In genomic region chr16:10367616-10368188, GRCh38 we compare ENCODE assay signal across 15 cellular contexts. TPM values are rescaled to one million over a fixed set of nuclear protein-coding genes. Genes with fewer than 3 reads are reported as not detected.
DNase-seq lines count a peak whose midpoint lies in the region; ATAC-seq and TF ChIP-seq lines count a peak whose summit lies in the region.
"Had no signal": no experiment of that assay in that cellular context is flagged by ENCODE, and none has a peak within 500 bp of the region (broad histone marks: within the 10 kb centered on the region; RNA-seq: fewer than 3 reads in every experiment).

No MANE protein-coding gene starts in this region.

- no peaks in the 10 kb centered on the region for H3K27me3 ChIP-seq in liver (ENCODE audit: control insufficient read depth in 4 of 4, insufficient read depth in 4 of 4, low read length in 3 of 4)
- H3K27me3 ChIP-seq: BE2C had no signal

- no peak overlapping the region for H3K27ac ChIP-seq in liver (ENCODE audit: low read depth in 1 of 2, low read length in 2 of 2)
- H3K27ac ChIP-seq: GM23248 had no signal

- no peak for TF ChIP-seq RAD21 in liver (IDR thresholded peaks at IDR 0.05)

- peaks cover 3 to 28% (median 18%) of the 10 kb centered on the region in 4 donors for H3K4me1 ChIP-seq in liver (ENCODE audit: control insufficient read depth in 4 of 4, insufficient read depth in 4 of 4, low read length in 3 of 4)
- H3K4me1 ChIP-seq: BE2C, HAP-1 had no signal

- no peak for TF ChIP-seq CTCF in NB4 (IDR thresholded peaks at IDR 0.05; ENCODE audit: low read depth, low read length)
- no peak for TF ChIP-seq CTCF in liver (IDR thresholded peaks at IDR 0.05; ENCODE audit: low read depth, low read length, missing input control)

- TF ChIP-seq POLR2A in NB4 (IDR thresholded peaks at IDR 0.05; ENCODE audit: extremely low read depth, insufficient read length): no peak

- WGBS in liver: 72% methylated on average over 5 of the region's 5 CpGs

- DNase-seq in NB4 (ENCODE audit: low read depth) (peak; percentile 15), amniotic epithelial cell (ENCODE audit: low read depth) (peak; percentile 19), SW480 (ENCODE audit: low spot score) (no peak), left cardiac atrium (no peak)
- DNase-seq: BE2C; C1 segment of cervical spinal cord; Caco-2; CD4-positive, CD25-positive, alpha-beta regulatory T cell; CD8-positive, alpha-beta memory T cell; GM23248 had no signal

- H3K4me3 ChIP-seq in NB4 (ENCODE audit: low read depth, low read length): no peak overlapping the region
- H3K4me3 ChIP-seq in liver (ENCODE audit: low read depth in 1 of 3, low read length in 3 of 3): no peak overlapping the region
- H3K4me3 ChIP-seq: GM23248, HAP-1 had no signal

- H3K9ac ChIP-seq in liver (ENCODE audit: low read depth in 1 of 2, low read length in 2 of 2): no peak overlapping the region
- H3K9ac ChIP-seq: GM23248 had no signal

- H3K9me3 ChIP-seq in liver (ENCODE audit: control insufficient read depth in 4 of 4, low read length in 3 of 4): no peaks in the 10 kb centered on the region
- H3K9me3 ChIP-seq: BE2C, HAP-1 had no signal

- intact Hi-C loops in left cardiac atrium (cut with DNase I): no loop called here

- ATAC-seq in GM21619 (IDR thresholded peaks at IDR 0.05; ENCODE audit: unreplicated experiment) (no peak), left cardiac atrium (no peak)

- H3K36me3 ChIP-seq in liver (ENCODE audit: control insufficient read depth in 4 of 4, insufficient read depth in 3 of 4, low read depth in 1 of 4, low read length in 3 of 4): no peaks in the 10 kb centered on the region
- H3K36me3 ChIP-seq: BE2C, HAP-1 had no signal

TF ChIP-seq in liver, 16 proteins besides CTCF, POLR2A, EP300 and RAD21:
- TF ChIP-seq HNF4A (conservative IDR thresholded peaks at IDR 0.05) (peak; percentile 25 to 62), MAX (IDR thresholded peaks at IDR 0.05) (peak; percentile 13), RXRA (IDR thresholded peaks at IDR 0.05) (peak in 1 of 2 donors; percentile 55), JUND (IDR thresholded peaks at IDR 0.05) (no peak), FOXA1 (IDR thresholded peaks at IDR 0.05) (no peak)
TF ChIP-seq in liver: peak in this region for 3.

RNA-seq across cellular contexts. Expression of gene ATF7IP2, which starts 18.2 kb away (rescaled TPM):
- total RNA-seq in liver (10 to 100 TPM; 14.3 to 60.4 TPM), left cardiac atrium (10 to 100 TPM; 24.8 to 28.9 TPM)
- polyA plus RNA-seq in liver: 10 to 100 TPM; 16.8 to 43.5 TPM
- total RNA-seq: A172, H4 had no signal

Comparison
In these comparisons a context has a peak if more than half of its experiments do, and no peak if none do; other contexts are left out.
1. DNase-seq: peak in NB4 (single experiment) and amniotic epithelial cell (single experiment); none in SW480 (single experiment) and left cardiac atrium (single experiment).